ENCODE assay signal across 1 cellular context in the genomic region with DNA sequence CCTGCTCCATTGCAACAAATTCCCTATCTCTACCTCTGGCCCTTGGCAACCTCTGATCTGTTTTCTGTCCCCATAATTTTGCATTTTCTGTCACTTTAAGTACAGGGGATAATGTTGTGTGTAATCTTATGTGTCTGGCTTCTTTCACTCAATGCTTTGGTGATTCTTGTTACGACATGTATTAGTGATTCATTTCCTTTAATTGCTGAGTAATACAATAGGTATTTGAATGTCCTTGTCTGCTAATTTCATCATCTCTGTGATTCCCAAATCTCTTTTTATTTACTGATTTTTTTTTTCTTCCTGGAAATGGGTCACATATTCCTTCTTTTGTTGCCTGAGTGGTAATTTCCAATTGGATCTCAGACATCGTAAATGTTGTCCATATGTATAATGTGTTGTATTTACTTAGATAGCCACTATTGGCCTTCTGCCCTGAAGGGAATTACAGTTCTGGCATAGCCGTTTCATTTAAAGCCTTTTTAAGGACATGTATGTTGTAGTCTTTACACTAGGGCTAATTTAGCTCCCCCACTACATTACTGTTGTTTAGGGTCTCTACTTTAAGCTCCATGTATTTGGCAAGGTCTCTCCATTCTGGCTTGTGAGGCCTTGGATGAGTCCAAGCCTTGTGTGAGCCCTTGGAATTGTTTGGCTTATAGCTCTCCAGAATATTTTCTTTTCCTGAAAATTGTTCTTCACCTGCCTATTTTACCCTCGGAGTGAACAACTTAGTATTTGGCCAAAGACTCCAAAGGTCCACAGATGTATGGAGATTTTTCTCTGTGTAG.
A peak's percentile ranks its signal among the peaks of the same experiment; 100 is the strongest.
TF ChIP-seq lines count a peak whose summit lies in the region.

No MANE protein-coding gene starts in this region.

TF ChIP-seq in endothelial cell of umbilical vein, 7 proteins besides CTCF, POLR2A, EP300 and RAD21:
- no peak for TF ChIP-seq POLR2AphosphoS5 (IDR thresholded peaks at IDR 0.05; ENCODE audit: insufficient read depth, low read depth, low read length)
- TF ChIP-seq GATA2 (IDR thresholded peaks at IDR 0.05; ENCODE audit: insufficient read depth, insufficient read length, low read depth, low read length), result no peak
- TF ChIP-seq EZH2 (IDR thresholded peaks at IDR 0.05; ENCODE audit: borderline replicate concordance, low read depth, low read length, severe bottlenecking), result no peak
- TF ChIP-seq JUN (IDR thresholded peaks at IDR 0.05; ENCODE audit: borderline replicate concordance, insufficient read depth, insufficient read length, low read depth), result peak; percentile 80
- TF ChIP-seq FOS (IDR thresholded peaks at IDR 0.05; ENCODE audit: borderline replicate concordance, insufficient read depth, low read length), result peak; percentile 77
- TF ChIP-seq, protein P1, sequence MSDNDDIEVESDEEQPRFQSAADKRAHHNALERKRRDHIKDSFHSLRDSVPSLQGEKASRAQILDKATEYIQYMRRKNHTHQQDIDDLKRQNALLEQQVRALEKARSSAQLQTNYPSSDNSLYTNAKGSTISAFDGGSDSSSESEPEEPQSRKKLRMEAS (IDR thresholded peaks at IDR 0.05; ENCODE audit: insufficient read depth, insufficient read length), result no peak
